26 cellular contexts compared by ENCODE assay signal in the genomic region with DNA sequence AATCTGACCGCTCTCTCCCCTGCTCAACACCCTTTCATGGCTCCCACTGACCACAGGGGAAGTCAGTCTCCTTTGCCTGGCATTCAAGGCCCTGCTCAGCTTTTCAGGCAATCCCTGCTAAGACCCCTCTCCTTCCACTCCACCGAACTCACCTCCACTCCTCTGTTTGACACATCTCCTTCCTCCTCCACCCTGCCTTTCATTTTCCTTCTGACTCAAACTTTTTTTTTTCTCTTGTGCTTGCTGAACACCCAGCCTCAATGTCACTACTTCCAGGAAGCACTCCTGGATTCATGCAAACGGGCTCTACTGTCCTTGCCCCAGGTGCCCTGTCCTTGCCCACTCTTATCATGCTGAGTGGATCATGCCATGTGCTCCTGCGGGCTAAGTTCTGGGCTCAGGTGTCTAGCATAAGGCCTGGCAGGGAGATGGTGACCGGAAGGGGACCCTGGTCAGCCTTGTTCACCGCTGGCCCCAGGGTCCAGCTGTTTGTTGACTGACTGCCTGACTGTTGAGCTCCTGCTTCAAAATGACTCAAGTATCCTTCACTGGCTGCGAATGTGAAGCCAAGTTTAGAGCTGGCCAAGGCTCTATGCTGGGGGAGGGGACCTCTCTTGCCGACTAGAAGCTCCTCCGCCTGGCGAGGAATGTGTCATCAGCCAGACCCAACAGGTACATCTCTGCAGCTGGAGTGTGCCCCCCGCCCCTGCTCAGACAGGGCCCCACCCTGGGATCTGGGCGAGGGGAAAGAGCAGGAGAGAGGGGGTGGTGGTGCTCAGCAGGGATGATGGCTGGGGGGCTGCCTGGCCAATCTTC. TPM values are rescaled to one million over a fixed set of nuclear protein-coding genes. Genes with fewer than 3 reads are reported as not detected.
DNase-seq lines count a peak whose midpoint lies in the region; ATAC-seq and TF ChIP-seq lines count a peak whose summit lies in the region.
"Had no signal": no experiment of that assay in that cellular context is flagged by ENCODE, and none has a peak within 500 bp of the region (broad histone marks: within the 10 kb centered on the region; RNA-seq: fewer than 3 reads in every experiment).

No MANE protein-coding gene starts in this region.

- WGBS in adrenal gland, 4 donors, result 39 to 53% (median 42%) methylated on average over 4 to 12 of the region's 12 CpGs

- H3K27me3 ChIP-seq in left ventricle myocardium inferior (ENCODE audit: low read depth) (peaks cover 83% of the 10 kb centered on the region), adrenal gland (peaks cover 12% of the 10 kb centered on the region)

- H3K9me3 ChIP-seq in left ventricle myocardium inferior (replicated peaks), result no peaks in the 10 kb centered on the region
- H3K9me3 ChIP-seq in adrenal gland (replicated peaks in 1 of 3), result no peaks in the 10 kb centered on the region
- H3K9me3 ChIP-seq: BE2C, Caco-2, SJCRH30 had no signal

- H3K36me3 ChIP-seq in left ventricle myocardium inferior (no peaks in the 10 kb centered on the region), adrenal gland (replicated peaks in 1 of 2) (peaks cover 0 to 4% of the 10 kb centered on the region in 2 donors)
- H3K36me3 ChIP-seq: BE2C, SJCRH30 had no signal

- H3K4me3 ChIP-seq in left ventricle myocardium inferior (no peak overlapping the region), adrenal gland (no peak overlapping the region), fibroblast of mammary gland (ENCODE audit: control insufficient read depth, low read depth, low read length) (no peak overlapping the region)
- H3K4me3 ChIP-seq: SJCRH30 had no signal

- H3K27ac ChIP-seq in left ventricle myocardium inferior (replicated peaks), result no peak overlapping the region
- peak overlapping the region in 4 of 5 donors; percentile 56 to 81 (median 64) for H3K27ac ChIP-seq in adrenal gland
- H3K27ac ChIP-seq: SJCRH30 had no signal

- DNase-seq in left ventricle myocardium inferior, result peak; percentile 5
- DNase-seq in left ventricle myocardium superior, result no peak
- DNase-seq in adrenal gland, result peak; percentile 81 to 91 (median 90)
- peak; percentile 4 for DNase-seq in fibroblast of mammary gland (ENCODE audit: low read depth)
- no peak for DNase-seq in sciatic nerve (ENCODE audit: low spot score)
- DNase-seq in UCSD-AML1 (lab: John Stamatoyannopoulos, UW; ENCODE audit: unreplicated experiment), result no peak
- DNase-seq: BE2C; Caco-2; CD4-positive, alpha-beta T cell; H7; HFFc6; KG1; NCI-H1092 treated with DMSO at 0.1 percent for 48 hours; NCI-H1436 treated with DMSO at 0.1 percent for 48 hours; NCI-H1930; NCI-H226; NCI-H510A treated with DMSO at 0.1 percent for 48 hours; NCI-H748 treated with DMSO at 0.1 percent for 48 hours; NK-92 treated with Interleukin-12 subunit alpha and Interleukin-12 subunit beta, amount 100 ng/mL, for 24 hours; SJCRH30 had no signal

- TF ChIP-seq CTCF in left ventricle myocardium inferior (IDR thresholded peaks at IDR 0.05; ENCODE audit: borderline replicate concordance) (no peak), adrenal gland (IDR thresholded peaks at IDR 0.05) (no peak), fibroblast of mammary gland (conservative IDR thresholded peaks at IDR 0.05; ENCODE audit: control insufficient read depth, insufficient read depth, low read depth, low read length) (no peak)

- peaks cover 21% of the 10 kb centered on the region for H3K4me1 ChIP-seq in left ventricle myocardium inferior
- H3K4me1 ChIP-seq in adrenal gland (replicated peaks in 1 of 2), result peaks cover 25 to 55% of the 10 kb centered on the region in 2 donors
- H3K4me1 ChIP-seq: BE2C, Caco-2, SJCRH30 had no signal

- TF ChIP-seq POLR2A in adrenal gland (IDR thresholded peaks at IDR 0.05), result no peak

- intact Hi-C loops in left ventricle myocardium inferior (cut with micrococcal nuclease), result no loop called here
- intact Hi-C loops in left ventricle myocardium superior (cut with micrococcal nuclease), result no loop called here
- intact Hi-C loops in adrenal gland (cut with DNase I), result no loop called here
- intact Hi-C loops in sciatic nerve (cut with DNase I), result no loop called here

- ATAC-seq in left ventricle myocardium superior (no peak), sciatic nerve (peak; percentile 8), GM19467 (IDR thresholded peaks at IDR 0.05; ENCODE audit: unreplicated experiment) (no peak), HG02852 (IDR thresholded peaks at IDR 0.05; ENCODE audit: unreplicated experiment) (no peak)
- ATAC-seq: Panc1 had no signal

RNA-seq across cellular contexts. Expression of gene NR5A1, which starts 6.2 kb away (rescaled TPM):
- total RNA-seq in left ventricle myocardium inferior (not detected), left ventricle myocardium superior (not detected), adrenal gland (100 to 1,000 TPM; 167 to 637 (median 218) TPM), sciatic nerve (not detected)
- 100 to 1,000 TPM; 110 to 312 (median 225) TPM for polyA plus RNA-seq in adrenal gland
- total RNA-seq: A673; CD4-positive, alpha-beta T cell; HFFc6; SJCRH30 had no signal

RNA-seq across cellular contexts. Expression of gene ADGRD2, which starts 50.8 kb away (rescaled TPM):
- total RNA-seq in left ventricle myocardium inferior (not detected), left ventricle myocardium superior (not detected), adrenal gland (1 to 10 TPM in 1 of 8 donors, under 1 TPM in 4, not detected in 3; 0.29 to 4.4 (median 0.39) TPM), sciatic nerve (not detected)
- polyA plus RNA-seq in adrenal gland, result 1 to 10 TPM in 1 of 3 donors, under 1 TPM in 2; 0.16 to 1.0 (median 0.53) TPM
- total RNA-seq: A673; Caco-2; CD4-positive, alpha-beta T cell; G401; H7; HFFc6; HT-29; SJCRH30 had no signal

Comparison
In these comparisons a context has a peak if more than half of its experiments do, and no peak if none do; other contexts are left out.
1. DNase-seq: peak in left ventricle myocardium inferior (single experiment), adrenal gland (7 of 7) and fibroblast of mammary gland (single experiment); none in left ventricle myocardium superior (single experiment), sciatic nerve (single experiment) and UCSD-AML1 (single experiment).
2. RNA of gene NR5A1, which starts 6.2 kb away (total RNA-seq): 167 to 637 TPM in adrenal gland; not detected in left ventricle myocardium inferior (single experiment), not detected in left ventricle myocardium superior (single experiment) and not detected in sciatic nerve (single experiment); every median in the first group is over 100 times any median in the second.